ENCODE assay signal across 16 cellular contexts in the genomic region with DNA sequence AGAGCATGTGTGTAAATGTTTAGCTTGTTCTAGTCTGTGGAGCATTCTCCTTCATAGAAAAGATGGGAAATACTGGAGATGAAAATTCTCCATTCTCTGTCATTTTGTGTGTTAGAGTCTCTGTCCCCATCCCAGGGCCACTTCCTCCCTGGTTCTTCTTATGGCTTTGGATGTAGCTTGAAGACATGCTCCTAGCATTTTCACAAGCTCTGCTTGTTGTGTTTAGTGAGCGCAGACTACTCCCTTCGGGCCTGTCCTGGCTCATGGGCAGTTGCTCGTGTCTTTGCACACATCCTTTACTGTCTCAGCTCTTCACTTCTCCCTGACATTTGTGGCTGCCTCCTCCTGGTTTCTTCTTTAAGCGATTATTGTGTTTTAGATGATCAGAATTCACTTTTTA. TPM values are rescaled to one million over a fixed set of nuclear protein-coding genes. Genes with fewer than 3 reads are reported as not detected.
DNase-seq lines count a peak whose midpoint lies in the region; ATAC-seq, FAIRE-seq and TF ChIP-seq lines count a peak whose summit lies in the region.
"Had no signal": no experiment of that assay in that cellular context is flagged by ENCODE, and none has a peak within 500 bp of the region (broad histone marks: within the 10 kb centered on the region; RNA-seq: fewer than 3 reads in every experiment).

No MANE protein-coding gene starts in this region.

- peaks cover 0 to 54% (median 17%) of the 10 kb centered on the region in 4 donors for H3K4me1 ChIP-seq in right lobe of liver
- peaks cover 6 to 48% (median 32%) of the 10 kb centered on the region in 5 donors for H3K4me1 ChIP-seq in subcutaneous abdominal adipose tissue (ENCODE audit: control insufficient read depth in 5 of 5, insufficient read depth in 5 of 5, low read length in 5 of 5)

- no peaks in the 10 kb centered on the region for H3K36me3 ChIP-seq in right lobe of liver
- H3K36me3 ChIP-seq in subcutaneous abdominal adipose tissue (ENCODE audit: control insufficient read depth in 5 of 5, insufficient read depth in 5 of 5, low read length in 5 of 5) = no peaks in the 10 kb centered on the region
- no peaks in the 10 kb centered on the region for H3K36me3 ChIP-seq in H7 (replicated peaks; ENCODE audit: control insufficient read depth, insufficient read depth, low read length)

- H3K9me3 Mint-ChIP-seq in activated CD4-positive, alpha-beta T cell treated with anti-CD3 and anti-CD28 coated beads, Interleukin-2, amount 10 ng/mL, durations not matched to agents 7 days and 5 days = no peaks in the 10 kb centered on the region
- no peaks in the 10 kb centered on the region for H3K9me3 Mint-ChIP-seq in activated CD8-positive, alpha-beta T cell treated with anti-CD3 and anti-CD28 coated beads, Interleukin-2, amount 10 ng/mL, durations not matched to agents 7 days and 5 days (ENCODE audit: insufficient read depth)

- peak overlapping the region in 1 of 5 donors; percentile 39 for H3K9ac ChIP-seq in subcutaneous abdominal adipose tissue (ENCODE audit: low read length in 5 of 5)

- intact Hi-C loops in right lobe of liver (cut with DNase I) = no loop called here

- H3K4me3 ChIP-seq in right lobe of liver = no peak overlapping the region
- no peak overlapping the region for H3K4me3 ChIP-seq in subcutaneous abdominal adipose tissue (ENCODE audit: low read depth in 1 of 5, low read length in 5 of 5)
- no peak overlapping the region for H3K4me3 ChIP-seq in H7 (ENCODE audit: insufficient read depth, low read depth, low read length)

- WGBS in right lobe of liver (ENCODE audit: insufficient coverage, low coverage, low lambda C conversion rate, missing lambda C conversion rate) = 83% methylated on average over 4 of the region's 4 CpGs

- CTCF ChIA-PET in activated CD4-positive, alpha-beta T cell treated with anti-CD3 and anti-CD28 coated beads, Interleukin-2, amount 10 ng/mL, durations not matched to agents 7 days and 5 days (lab: Charles Lee) = interaction anchor here (0.6 to 6.4 kb wide), 7 partner anchors 11 to 293 kb away, joined by 3 to 43 read pairs (median 4); no protein-coding TSS in a partner anchor
- CTCF ChIA-PET in activated CD8-positive, alpha-beta T cell treated with anti-CD3 and anti-CD28 coated beads, Interleukin-2, amount 10 ng/mL, durations not matched to agents 7 days and 5 days (lab: Charles Lee) = interaction anchor here (0.6 to 5.3 kb wide), 16 partner anchors 11 to 267 kb away, joined by 3 to 60 read pairs (median 6); a partner anchor contains a TSS

- H3K27me3 ChIP-seq in right lobe of liver (no peaks in the 10 kb centered on the region), subcutaneous abdominal adipose tissue (ENCODE audit: control insufficient read depth in 5 of 5, insufficient read depth in 4 of 5, low read length in 5 of 5) (no peaks in the 10 kb centered on the region), H7 (ENCODE audit: control insufficient read depth, insufficient read depth, low read length) (no peaks in the 10 kb centered on the region)

- H3K36me3 Mint-ChIP-seq in activated CD4-positive, alpha-beta T cell treated with anti-CD3 and anti-CD28 coated beads, Interleukin-2, amount 10 ng/mL, durations not matched to agents 7 days and 5 days (ENCODE audit: low read depth) = peaks cover 7% of the 10 kb centered on the region
- H3K36me3 Mint-ChIP-seq in activated CD8-positive, alpha-beta T cell treated with anti-CD3 and anti-CD28 coated beads, Interleukin-2, amount 10 ng/mL, durations not matched to agents 7 days and 5 days (ENCODE audit: low read depth) = peaks cover 2% of the 10 kb centered on the region

- no peak for DNase-seq in activated CD4-positive, alpha-beta T cell treated with anti-CD3 and anti-CD28 coated beads, Interleukin-2, amount 10 ng/mL, durations not matched to agents 7 days and 5 days
- DNase-seq in activated CD4-positive, alpha-beta T cell treated with anti-CD3 and anti-CD28 coated beads, Interleukin-2, amount 50 U/mL, for 4 hours = no peak
- DNase-seq in activated CD8-positive, alpha-beta T cell treated with anti-CD3 and anti-CD28 coated beads, Interleukin-2, amount 10 ng/mL, durations not matched to agents 7 days and 5 days = no peak
- DNase-seq in right lobe of liver = no peak
- no peak for DNase-seq in GM12892 (ENCODE audit: insufficient read length)
- DNase-seq in H7 = no peak
- DNase-seq: activated CD4-positive, alpha-beta T cell treated with anti-CD3 and anti-CD28 coated beads for 1 hour; anterior cingulate cortex; Karpas-422; SHP77 treated with DMSO at 0.1 percent for 48 hours; stimulated activated CD4-positive, alpha-beta T cell treated with anti-CD3 and anti-CD28 coated beads, Interleukin-4, amount 100 ng/mL, for 4 hours had no signal

- peak overlapping the region; percentile 14 to 76 (median 45) for H3K27ac ChIP-seq in right lobe of liver
- peak overlapping the region; percentile 29 for H3K27ac ChIP-seq in subcutaneous abdominal adipose tissue (ENCODE audit: low read depth, low read length)

- POLR2A ChIA-PET in activated CD4-positive, alpha-beta T cell treated with anti-CD3 and anti-CD28 coated beads, Interleukin-2, amount 10 ng/mL, durations not matched to agents 7 days and 5 days (lab: Charles Lee) = no interaction called here
- POLR2A ChIA-PET in activated CD8-positive, alpha-beta T cell treated with anti-CD3 and anti-CD28 coated beads, Interleukin-2, amount 10 ng/mL, durations not matched to agents 7 days and 5 days (lab: Charles Lee) = interaction anchor here (0.7 to 1.1 kb wide), 3 partner anchors 10 to 199 kb away, joined by 4 to 8 read pairs (median 4); no protein-coding TSS in a partner anchor

- H3K4me3 Mint-ChIP-seq in activated CD4-positive, alpha-beta T cell treated with anti-CD3 and anti-CD28 coated beads, Interleukin-2, amount 10 ng/mL, durations not matched to agents 7 days and 5 days = no peak overlapping the region
- H3K4me3 Mint-ChIP-seq in activated CD8-positive, alpha-beta T cell treated with anti-CD3 and anti-CD28 coated beads, Interleukin-2, amount 10 ng/mL, durations not matched to agents 7 days and 5 days = no peak overlapping the region

- H3K9me3 ChIP-seq in right lobe of liver = no peaks in the 10 kb centered on the region
- H3K9me3 ChIP-seq in subcutaneous abdominal adipose tissue (ENCODE audit: control insufficient read depth in 5 of 5, low read length in 5 of 5) = no peaks in the 10 kb centered on the region

- ATAC-seq in activated CD8-positive, alpha-beta T cell treated with anti-CD3 and anti-CD28 coated beads, Interleukin-2, amount 10 ng/mL, durations not matched to agents 7 days and 5 days = no peak
- ATAC-seq in right lobe of liver (no peak), HG03378 (IDR thresholded peaks at IDR 0.05; ENCODE audit: unreplicated experiment) (no peak)

- peaks cover 83% of the 10 kb centered on the region for H3K4me1 Mint-ChIP-seq in activated CD4-positive, alpha-beta T cell treated with anti-CD3 and anti-CD28 coated beads, Interleukin-2, amount 10 ng/mL, durations not matched to agents 7 days and 5 days
- peaks cover 77% of the 10 kb centered on the region for H3K4me1 Mint-ChIP-seq in activated CD8-positive, alpha-beta T cell treated with anti-CD3 and anti-CD28 coated beads, Interleukin-2, amount 10 ng/mL, durations not matched to agents 7 days and 5 days (ENCODE audit: low read depth)

- FAIRE-seq in GM12892 (lab: Jason Lieb, UNC) = no peak
- FAIRE-seq: H54 had no signal

- TF ChIP-seq CTCF in right lobe of liver (IDR thresholded peaks at IDR 0.05) = no peak

- TF ChIP-seq POLR2A in right lobe of liver (IDR thresholded peaks at IDR 0.05) (no peak), GM12892 (IDR thresholded peaks at IDR 0.05; ENCODE audit: low read depth, low read length) (no peak)

- H3K27me3 Mint-ChIP-seq in activated CD4-positive, alpha-beta T cell treated with anti-CD3 and anti-CD28 coated beads, Interleukin-2, amount 10 ng/mL, durations not matched to agents 7 days and 5 days = no peaks in the 10 kb centered on the region
- H3K27me3 Mint-ChIP-seq in activated CD8-positive, alpha-beta T cell treated with anti-CD3 and anti-CD28 coated beads, Interleukin-2, amount 10 ng/mL, durations not matched to agents 7 days and 5 days (ENCODE audit: low read depth) = no peaks in the 10 kb centered on the region

- peak overlapping the region; percentile 82 for H3K27ac Mint-ChIP-seq in activated CD4-positive, alpha-beta T cell treated with anti-CD3 and anti-CD28 coated beads, Interleukin-2, amount 10 ng/mL, durations not matched to agents 7 days and 5 days
- H3K27ac Mint-ChIP-seq in activated CD8-positive, alpha-beta T cell treated with anti-CD3 and anti-CD28 coated beads, Interleukin-2, amount 10 ng/mL, durations not matched to agents 7 days and 5 days = peak overlapping the region; percentile 60

RNA-seq across cellular contexts. Expression of a gene that starts 30.4 kb away (rescaled TPM):
- total RNA-seq in activated CD4-positive, alpha-beta T cell treated with anti-CD3 and anti-CD28 coated beads, Interleukin-2, amount 10 ng/mL, durations not matched to agents 7 days and 5 days = 10 to 100 TPM; 55.5 to 57.4 TPM
- 10 to 100 TPM; 59.0 to 61.3 TPM for total RNA-seq in activated CD8-positive, alpha-beta T cell treated with anti-CD3 and anti-CD28 coated beads, Interleukin-2, amount 10 ng/mL, durations not matched to agents 7 days and 5 days
- 10 to 100 TPM; 25.6 to 46.6 (median 34.0) TPM for total RNA-seq in right lobe of liver
- polyA plus RNA-seq in GM12892 (2012; ENCODE audit: missing spikeins) = 37.5 TPM
- 67.7 and 77.8 TPM in 2 replicates for total RNA-seq in H7 (2014; rRNA removed; shearing (Covaris generic))

RNA-seq across cellular contexts. Expression of a gene that starts 55.5 kb away (rescaled TPM):
- total RNA-seq in activated CD4-positive, alpha-beta T cell treated with anti-CD3 and anti-CD28 coated beads, Interleukin-2, amount 10 ng/mL, durations not matched to agents 7 days and 5 days = not detected
- not detected for total RNA-seq in activated CD8-positive, alpha-beta T cell treated with anti-CD3 and anti-CD28 coated beads, Interleukin-2, amount 10 ng/mL, durations not matched to agents 7 days and 5 days
- total RNA-seq in right lobe of liver = not detected
- polyA plus RNA-seq in GM12892 (2012; ENCODE audit: missing spikeins) = not detected
- total RNA-seq in H7 (2014; rRNA removed; shearing (Covaris generic)) = not detected in 2 replicates
- total RNA-seq: G401, ureter had no signal

RNA-seq across cellular contexts. Expression of a gene that starts 57.2 kb away (rescaled TPM):
- under 1 TPM; 0.12 to 0.15 TPM for total RNA-seq in activated CD4-positive, alpha-beta T cell treated with anti-CD3 and anti-CD28 coated beads, Interleukin-2, amount 10 ng/mL, durations not matched to agents 7 days and 5 days
- under 1 TPM in 1 of 2 experiments, not detected in 1; 0.32 TPM for total RNA-seq in activated CD8-positive, alpha-beta T cell treated with anti-CD3 and anti-CD28 coated beads, Interleukin-2, amount 10 ng/mL, durations not matched to agents 7 days and 5 days
- 1 to 10 TPM in 1 of 6 experiments, under 1 TPM in 3, not detected in 2; 0.26 to 2.2 (median 0.63) TPM for total RNA-seq in right lobe of liver
- polyA plus RNA-seq in GM12892 (2012; ENCODE audit: missing spikeins) = 5.2 TPM
- not detected in 2 replicates for total RNA-seq in H7 (2014; rRNA removed; shearing (Covaris generic))
- total RNA-seq: G401 had no signal
